ENCODE assay signal across 34 cellular contexts in genomic region chr16:65895906-65896305, GRCh38.
"Had no signal": no experiment of that assay in that cellular context is flagged by ENCODE, and none has a peak within 500 bp of the region (broad histone marks: within the 10 kb centered on the region; RNA-seq: fewer than 3 reads in every experiment).

No MANE protein-coding gene starts in this region.

- DNase-seq: activated CD4-positive, alpha-beta memory T cell treated with anti-CD3 and anti-CD28 coated beads, Interleukin-2, amount 10 ng/mL, durations not matched to agents 7 days and 5 days; activated CD4-positive, alpha-beta T cell treated with anti-CD3 and anti-CD28 coated beads for 1 hour; activated CD4-positive, alpha-beta T cell treated with anti-CD3 and anti-CD28 coated beads for 48 hours; activated CD4-positive, CD25-positive, alpha-beta regulatory T cell; activated CD8-positive, alpha-beta memory T cell treated with anti-CD3 and anti-CD28 coated beads for 24 hours; activated effector memory CD4-positive, alpha-beta T cell treated with anti-CD3 and anti-CD28 coated beads, Interleukin-2, amount 50 U/mL, for 16 hours; activated naive CD4-positive, alpha-beta T cell treated with Interleukin-2 at 50 U/mL for 16 hours; activated naive CD8-positive, alpha-beta T cell treated with anti-CD3 and anti-CD28 coated beads, Interleukin-2, amount 10 ng/mL, durations not matched to agents 7 days and 5 days; activated T-cell treated with anti-CD3 and anti-CD28 coated beads, Interleukin-2, amount 50 U/mL, for 1 hour; activated T-cell treated with anti-CD3 and anti-CD28 coated beads, Interleukin-2, amount 50 U/mL, for 72 hours; adrenal gland; caudate nucleus; cerebellar nuclear complex; NCI-H1092 treated with DMSO at 0.1 percent for 48 hours; NCI-H1417; NCI-H146; NCI-H187; NCI-H2029 treated with DMSO at 0.1 percent for 48 hours; NCI-H2107; NCI-H2171; NCI-H510A; NCI-H69; NCI-H82; NK-92 treated with Interleukin-12 subunit alpha and Interleukin-12 subunit beta, amount 100 ng/mL, for 24 hours; PC-9; SIG-M5; T-cell; T-helper 17 cell had no signal

- H3K4me1 ChIP-seq: adrenal gland had no signal

- H3K4me2 ChIP-seq: PC-9 had no signal

- H3K27me3 ChIP-seq: adrenal gland had no signal

- H3K27ac ChIP-seq: adrenal gland, PC-9, RWPE1, VCaP had no signal

- ATAC-seq: activated T-cell treated with anti-CD3 and anti-CD28 coated beads, Interleukin-2, amount 50 U/mL, for 72 hours; activated T-helper 17 cell treated with anti-CD3 and anti-CD28 coated beads, Interleukin-2, amount 50 U/mL, for 72 hours; K562; Right ventricle myocardium inferior; SK-N-SH treated with all-trans-retinoic acid at 6 μM for 48 hours; T-cell; T-helper 17 cell had no signal

- H3K36me3 ChIP-seq: adrenal gland had no signal

- H2AFZ ChIP-seq: PC-9 had no signal

- H3K4me3 ChIP-seq: adrenal gland, K562, PC-9 had no signal

- H3K9me3 ChIP-seq: adrenal gland had no signal
